ENCODE assay signal across 7 cellular contexts in the genomic region with DNA sequence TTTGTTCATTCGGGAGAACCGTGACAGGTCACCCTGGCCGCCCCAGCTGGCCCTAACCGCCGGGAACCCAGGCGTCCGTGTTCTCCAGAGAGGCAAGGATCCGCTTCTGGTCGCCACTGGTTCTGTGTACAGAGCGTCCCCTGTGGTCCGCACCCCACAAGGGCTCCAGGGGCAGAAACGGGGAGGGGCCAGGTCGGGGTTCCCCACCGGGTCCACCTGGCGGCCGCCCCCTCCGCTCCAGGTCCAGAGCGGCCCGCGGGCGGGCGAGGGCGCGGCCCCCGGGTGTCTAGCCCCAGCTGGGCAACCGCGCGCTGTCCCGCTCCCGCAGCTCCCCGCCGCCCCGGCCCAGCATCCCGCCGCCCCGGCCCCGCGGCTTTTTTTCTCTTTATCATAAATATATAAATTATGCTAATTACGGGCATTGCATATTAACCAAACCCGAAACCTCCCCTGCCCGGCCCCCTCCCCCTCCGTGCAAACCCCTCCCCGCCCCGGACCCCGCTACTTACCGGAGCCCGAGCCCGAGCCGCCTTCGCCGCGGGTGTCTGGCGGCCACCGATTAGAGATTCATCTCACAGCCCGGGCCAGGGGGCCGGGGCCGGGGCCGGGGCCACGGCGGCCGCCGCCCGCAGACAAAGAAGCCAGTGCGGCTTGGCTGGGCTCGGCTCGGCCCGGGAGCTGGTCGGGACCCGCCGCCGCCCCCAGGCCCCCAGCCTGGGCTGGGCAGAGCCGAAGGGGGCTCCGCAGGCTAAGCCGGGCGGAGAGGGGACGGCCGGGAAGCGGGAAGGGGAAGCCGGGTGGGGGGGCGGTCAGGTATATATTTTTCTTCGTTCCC. TPM values are rescaled to one million over a fixed set of nuclear protein-coding genes. Genes with fewer than 3 reads are reported as not detected.
DNase-seq lines count a peak whose midpoint lies in the region; ATAC-seq, FAIRE-seq and TF ChIP-seq lines count a peak whose summit lies in the region.

No MANE protein-coding gene starts in this region.

- H3K9me3 ChIP-seq in SJCRH30 (replicated peaks) (no peaks in the 10 kb centered on the region), pancreas (no peaks in the 10 kb centered on the region)

- intact Hi-C loops in Right ventricle myocardium inferior (cut with DNase I): loop anchor here (5.0 kb wide), 1 partner anchor 45 kb away; a partner anchor contains a TSS
- intact Hi-C loops in pancreas (cut with DNase I): no loop called here

- no peak overlapping the region for H3K27ac Mint-ChIP-seq in activated naive CD8-positive, alpha-beta T cell

- H3K4me1 Mint-ChIP-seq in activated naive CD8-positive, alpha-beta T cell (ENCODE audit: low read depth): peaks cover 26% of the 10 kb centered on the region

- FAIRE-seq in pancreas (lab: Jason Lieb, UNC): no peak

- peak; percentile 55 to 57 for DNase-seq in SJCRH30
- DNase-seq in Right ventricle myocardium inferior (ENCODE audit: missing footprints): peak; percentile 85
- DNase-seq in pancreas: peak; percentile 64 to 85 (median 76)
- DNase-seq in HPDE6-E6E7 (ENCODE audit: extremely low spot score): no peak

- H3K36me3 ChIP-seq in SJCRH30 (no peaks in the 10 kb centered on the region), pancreas (no peaks in the 10 kb centered on the region)

- H3K9me3 Mint-ChIP-seq in activated naive CD8-positive, alpha-beta T cell (ENCODE audit: low read depth): no peaks in the 10 kb centered on the region

- H3K27me3 ChIP-seq in SJCRH30 (no peaks in the 10 kb centered on the region), pancreas (no peaks in the 10 kb centered on the region)

- no peaks in the 10 kb centered on the region for H3K36me3 Mint-ChIP-seq in activated naive CD8-positive, alpha-beta T cell

- 0 to 1% methylated on average over 63 to 80 of the region's 81 CpGs for WGBS in pancreas, 2 donors

- ATAC-seq in GM18867 (IDR thresholded peaks at IDR 0.05; ENCODE audit: unreplicated experiment): peak; percentile 52
- peak; percentile 43 for ATAC-seq in HG02943 (IDR thresholded peaks at IDR 0.05; ENCODE audit: low read depth, unreplicated experiment)
- peak; percentile 59 for ATAC-seq in Right ventricle myocardium inferior
- ATAC-seq in pancreas: peak; percentile 49 to 61 (median 54)

- H3K27ac ChIP-seq in SJCRH30: peak overlapping the region; percentile 82
- peak overlapping the region; percentile 91 to 97 (median 94) for H3K27ac ChIP-seq in pancreas

- H3K4me3 Mint-ChIP-seq in activated naive CD8-positive, alpha-beta T cell: peak overlapping the region; percentile 87

- H3K4me1 ChIP-seq in SJCRH30: peaks cover 6% of the 10 kb centered on the region
- H3K4me1 ChIP-seq in pancreas: peaks cover 0 to 13% (median 8%) of the 10 kb centered on the region in 3 donors

- no peaks in the 10 kb centered on the region for H3K27me3 Mint-ChIP-seq in activated naive CD8-positive, alpha-beta T cell

- no peak for TF ChIP-seq CTCF in pancreas (IDR thresholded peaks at IDR 0.05)

- H3K4me3 ChIP-seq in SJCRH30: peak overlapping the region; percentile 70
- peak overlapping the region; percentile 58 to 86 (median 80) for H3K4me3 ChIP-seq in pancreas

RNA-seq across cellular contexts. Expression of a gene that starts 0.5 kb away (rescaled TPM):
- total RNA-seq in SJCRH30 (2014; rRNA removed; shearing (Covaris generic)): 1.5 and 2.5 TPM in 2 replicates
- total RNA-seq in Right ventricle myocardium inferior (8.6 TPM), pancreas (1 to 10 TPM; 4.8 to 7.6 (median 6.3) TPM)
- 10 to 100 TPM; 11.1 to 12.9 TPM for polyA plus RNA-seq in pancreas

RNA-seq across cellular contexts. Expression of a gene that starts 21.3 kb away (rescaled TPM):
- 236 and 239 TPM in 2 replicates for total RNA-seq in SJCRH30 (2014; rRNA removed; shearing (Covaris generic))
- 136 TPM for total RNA-seq in Right ventricle myocardium inferior
- total RNA-seq in pancreas: 100 to 1,000 TPM in 1 of 6 donors, 10 to 100 TPM in 5; 43.1 to 104 (median 62.7) TPM
- 100 to 1,000 TPM in 1 of 2 donors, 10 to 100 TPM in 1; 55.7 to 123 TPM for polyA plus RNA-seq in pancreas

RNA-seq across cellular contexts. Expression of a gene that starts 44.4 kb away (rescaled TPM):
- total RNA-seq in SJCRH30 (2014; rRNA removed; shearing (Covaris generic)): 22.2 and 24.1 TPM in 2 replicates
- total RNA-seq in Right ventricle myocardium inferior (22.3 TPM), pancreas (10 to 100 TPM in 2 of 6 donors, 1 to 10 TPM in 4; 7.2 to 15.3 (median 9.1) TPM)
- polyA plus RNA-seq in pancreas: 1 to 10 TPM; 6.7 to 9.7 TPM

RNA-seq across cellular contexts. Expression of a gene that starts 52.9 kb away (rescaled TPM):
- 0.38 and 1.2 TPM in 2 replicates for total RNA-seq in SJCRH30 (2014; rRNA removed; shearing (Covaris generic))
- total RNA-seq in Right ventricle myocardium inferior (3.8 TPM), pancreas (1 to 10 TPM; 3.4 to 9.7 (median 7.2) TPM)
- 1 to 10 TPM; 4.9 to 6.4 TPM for polyA plus RNA-seq in pancreas
